In the genomic region with DNA sequence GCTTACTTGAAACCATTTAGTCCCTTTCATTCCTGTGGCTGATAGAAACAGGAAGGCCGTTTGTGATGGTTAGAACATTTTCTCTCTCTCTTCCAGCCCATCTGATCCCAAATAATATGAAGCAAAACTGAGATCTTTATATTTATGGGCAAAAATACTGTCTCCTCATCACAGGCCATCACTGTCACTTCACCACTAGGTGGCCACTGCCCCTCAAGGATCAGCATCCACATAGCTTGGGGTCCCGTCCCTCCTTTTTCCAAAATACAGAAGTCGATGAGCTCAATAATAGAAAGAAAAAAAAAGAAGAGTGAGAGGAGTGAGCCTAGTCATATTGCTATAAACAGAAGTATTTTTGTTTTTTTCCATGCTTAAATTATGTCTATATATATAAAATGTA, we compare ENCODE assay signal across 9 cellular contexts. TPM values are rescaled to one million over a fixed set of nuclear protein-coding genes. Genes with fewer than 3 reads are reported as not detected.
A peak's percentile ranks its signal among the peaks of the same experiment; 100 is the strongest.
DNase-seq lines count a peak whose midpoint lies in the region; TF ChIP-seq lines count a peak whose summit lies in the region.
"Had no signal": no experiment of that assay in that cellular context is flagged by ENCODE, and none has a peak within 500 bp of the region (broad histone marks: within the 10 kb centered on the region; RNA-seq: fewer than 3 reads in every experiment).

No MANE protein-coding gene starts in this region.

- TF ChIP-seq POLR2A in thyroid gland (IDR thresholded peaks at IDR 0.05), result no peak

- POLR2A ChIA-PET in HEK293 (lab: Yijun Ruan, JAX), result interaction anchor here (0.9 kb wide), 1 partner anchor 136 kb away, joined by 3 read pairs; no protein-coding TSS in a partner anchor

- intact Hi-C loops in thyroid gland (cut with DNase I), result no loop called here

- no peaks in the 10 kb centered on the region for H3K27me3 ChIP-seq in BE2C
- H3K27me3 ChIP-seq in thyroid gland, result no peaks in the 10 kb centered on the region

- H3K4me3 ChIP-seq in BE2C (ENCODE audit: low read depth, low read length), result no peak overlapping the region
- no peak overlapping the region for H3K4me3 ChIP-seq in HEK293 (ENCODE audit: low read depth, low read length)
- no peak overlapping the region for H3K4me3 ChIP-seq in thyroid gland (replicated peaks in 1 of 3)

- CTCF ChIA-PET in HEK293 (lab: Yijun Ruan, JAX), result interaction anchor here (0.6 to 1.8 kb wide), 7 partner anchors 8 to 418 kb away, joined by 3 to 8 read pairs (median 5); no protein-coding TSS in a partner anchor

- H3K27ac ChIP-seq in HEK293 (ENCODE audit: extremely low read depth, low read depth, low read length) (no peak overlapping the region), thyroid gland (no peak overlapping the region)

- WGBS in thyroid gland, 2 donors, result 54 to 60% methylated on average over 3 of the region's 3 CpGs

- H3K36me3 ChIP-seq in BE2C (peaks cover 15% of the 10 kb centered on the region), HEK293 (ENCODE audit: control insufficient read depth in 2 of 2, insufficient read depth in 1 of 2, low read length in 2 of 2) (no peaks in the 10 kb centered on the region), thyroid gland (no peaks in the 10 kb centered on the region)

- TF ChIP-seq CTCF in BE2C (IDR thresholded peaks at IDR 0.05; ENCODE audit: low read depth, low read length) (peak; percentile 93), HEK293 (tag by site-specific recombination; IDR thresholded peaks at IDR 0.05) (no peak), thyroid gland (IDR thresholded peaks at IDR 0.05) (peak in 1 of 6 experiments; percentile 34)

- H3K9me3 ChIP-seq in BE2C (no peaks in the 10 kb centered on the region), HEK293 (ENCODE audit: control insufficient read depth, insufficient read depth, low read depth, low read length) (no peaks in the 10 kb centered on the region), thyroid gland (no peaks in the 10 kb centered on the region)

- in situ Hi-C loops in SK-MEL-5 (cut with HindIII; ENCODE audit: low pct_unique_long_range_greater_than_20kb, low sequenced_read_pairs), result no loop called here

- H3K4me1 ChIP-seq in BE2C (no peaks in the 10 kb centered on the region; the same call in 1 of the 2 replicates), HEK293 (ENCODE audit: control insufficient read depth, insufficient read depth, low read length) (no peaks in the 10 kb centered on the region), thyroid gland (no peaks in the 10 kb centered on the region)

- DNase-seq in BE2C (peak; percentile 44), SK-MEL-5 (ENCODE audit: low read depth, low spot score) (peak; percentile 41), iPS-NIHi7 (ENCODE audit: extremely low spot score) (peak; percentile 67), epidermal melanocyte (ENCODE audit: insufficient read length, low spot score) (no peak), thyroid gland (no peak)
- no peak for DNase-seq in stimulated activated CD4-positive, alpha-beta T cell treated with anti-CD3 and anti-CD28 coated beads, Interleukin-2, amount 100 ng/mL, for 48 hours
- no peak for DNase-seq in activated CD4-positive, alpha-beta T cell treated with anti-CD3 and anti-CD28 coated beads for 48 hours
- DNase-seq: SHP77 treated with DMSO at 0.1 percent for 48 hours had no signal

TF ChIP-seq in HEK293, 187 proteins besides CTCF, POLR2A, EP300 and RAD21:
- TF ChIP-seq, protein P1, sequence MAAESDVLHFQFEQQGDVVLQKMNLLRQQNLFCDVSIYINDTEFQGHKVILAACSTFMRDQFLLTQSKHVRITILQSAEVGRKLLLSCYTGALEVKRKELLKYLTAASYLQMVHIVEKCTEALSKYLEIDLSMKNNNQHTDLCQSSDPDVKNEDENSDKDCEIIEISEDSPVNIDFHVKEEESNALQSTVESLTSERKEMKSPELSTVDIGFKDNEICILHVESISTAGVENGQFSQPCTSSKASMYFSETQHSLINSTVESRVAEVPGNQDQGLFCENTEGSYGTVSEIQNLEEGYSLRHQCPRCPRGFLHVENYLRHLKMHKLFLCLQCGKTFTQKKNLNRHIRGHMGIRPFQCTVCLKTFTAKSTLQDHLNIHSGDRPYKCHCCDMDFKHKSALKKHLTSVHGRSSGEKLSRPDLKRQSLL (tag by site-specific recombination; IDR thresholded peaks at IDR 0.05), result no peak
- peak; percentile 20 for TF ChIP-seq ZNF654 (tag by site-specific recombination; IDR thresholded peaks at IDR 0.05; ENCODE audit: low read depth)

RNA-seq across cellular contexts. Expression of a gene that starts 46.4 kb away (rescaled TPM):
- polyA plus RNA-seq in BE2C (2012; ENCODE audit: insufficient read depth, insufficient read length, low read depth), result 246 TPM
- total RNA-seq in SK-MEL-5 (2014; rRNA removed; shearing (Covaris generic)), result not detected in 2 replicates
- polyA plus RNA-seq in SK-MEL-5 (2015; cell fraction: cytosol; rRNA removed), result not detected in 2 replicates
- not detected in 2 replicates for polyA plus RNA-seq in SK-MEL-5 (2015; cell fraction: nucleus; rRNA removed)
- 1 to 10 TPM in 1 of 4 donors, under 1 TPM in 1, not detected in 2; 0.45 to 1.1 TPM for total RNA-seq in thyroid gland

Comparison
In these comparisons a context has a peak if more than half of its experiments do, and no peak if none do; other contexts are left out.
1. DNase-seq: peak in BE2C (single experiment), SK-MEL-5 (single experiment) and iPS-NIHi7 (single experiment); none in stimulated activated CD4-positive, alpha-beta T cell treated with anti-CD3 and anti-CD28 coated beads, Interleukin-2, amount 100 ng/mL, for 48 hours (0 of 2), epidermal melanocyte (single experiment), thyroid gland (0 of 2) and activated CD4-positive, alpha-beta T cell treated with anti-CD3 and anti-CD28 coated beads for 48 hours (single experiment).